19 cellular contexts compared by ENCODE assay signal in the genomic region with DNA sequence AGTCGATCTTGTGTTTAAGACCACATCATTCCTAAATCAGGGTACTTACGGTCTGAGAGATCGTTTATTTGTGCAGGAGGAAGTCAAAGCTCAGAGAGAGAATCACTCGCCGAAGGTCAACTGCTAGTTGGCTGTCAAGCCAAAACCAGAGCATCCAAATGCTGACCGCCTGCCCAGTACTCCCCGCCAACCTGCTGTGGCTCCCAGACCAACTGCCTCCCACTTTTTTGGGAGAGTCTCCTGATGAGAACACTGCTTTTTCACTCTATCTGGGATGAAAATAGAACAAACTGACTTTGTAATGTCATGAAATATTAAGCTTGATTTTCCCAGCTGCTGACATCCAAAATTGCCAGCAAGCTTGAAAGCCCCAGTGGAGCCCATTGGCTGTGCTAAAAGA.
DNase-seq lines count a peak whose midpoint lies in the region; ATAC-seq and TF ChIP-seq lines count a peak whose summit lies in the region.
"Had no signal": no experiment of that assay in that cellular context is flagged by ENCODE, and none has a peak within 500 bp of the region (broad histone marks: within the 10 kb centered on the region; RNA-seq: fewer than 3 reads in every experiment).

No MANE protein-coding gene starts in this region.

- H3K27ac ChIP-seq in SJCRH30 (peak overlapping the region; percentile 5; the same call in 1 of the 2 replicates), endodermal cell (ENCODE audit: low read depth, low read length) (peak overlapping the region; percentile 14)
- H3K27ac ChIP-seq: A549, Peyer's patch had no signal

- no peaks in the 10 kb centered on the region; the same call in 1 of the 2 replicates for H3K9me3 ChIP-seq in SJCRH30 (replicated peaks)
- H3K9me3 ChIP-seq in endodermal cell (ENCODE audit: control insufficient read depth, low read length): no peaks in the 10 kb centered on the region
- H3K9me3 ChIP-seq: Peyer's patch had no signal

- DNase-seq in SJCRH30: no peak
- no peak for DNase-seq in endodermal cell
- peak; percentile 21 for DNase-seq in medulla oblongata (ENCODE audit: extremely low spot score)
- no peak for DNase-seq in sciatic nerve (ENCODE audit: low spot score)
- no peak for DNase-seq in NCI-H2081 treated with DMSO at 0.1 percent for 48 hours (lab: John Stamatoyannopoulos, UW)
- DNase-seq in NCI-H146 (lab: John Stamatoyannopoulos, UW): no peak
- DNase-seq: Karpas-422, MV-4-11, NCI-H1105 treated with DMSO at 0.1 percent for 48 hours, NCI-H1694, NCI-H2081, NCI-H2171 treated with DMSO at 0.1 percent for 48 hours, NCI-H524 treated with DMSO at 0.1 percent for 48 hours, NCI-H82 had no signal

- H3K36me3 ChIP-seq in SJCRH30 (no peaks in the 10 kb centered on the region), endodermal cell (ENCODE audit: control insufficient read depth, insufficient read depth, low read length) (no peaks in the 10 kb centered on the region)
- H3K36me3 ChIP-seq: Peyer's patch had no signal

- no peak overlapping the region for H3K4me3 Mint-ChIP-seq in endodermal cell
- H3K4me3 Mint-ChIP-seq: B cell, CD14-positive monocyte had no signal

- TF ChIP-seq CTCF in endodermal cell (conservative IDR thresholded peaks at IDR 0.05): no peak

- H3K27me3 ChIP-seq in SJCRH30: no peaks in the 10 kb centered on the region
- peaks cover 15% of the 10 kb centered on the region for H3K27me3 ChIP-seq in endodermal cell (ENCODE audit: control insufficient read depth, insufficient read depth, low read length, poor library complexity, severe bottlenecking)
- H3K27me3 ChIP-seq: Peyer's patch had no signal

- no peak overlapping the region for H3K9ac ChIP-seq in endodermal cell (ENCODE audit: extremely low read depth, low read length, poor library complexity, severe bottlenecking)

- intact Hi-C loops in sciatic nerve (cut with DNase I): no loop called here

- no peaks in the 10 kb centered on the region for H3K9me3 Mint-ChIP-seq in endodermal cell

- peaks cover 16% of the 10 kb centered on the region for H3K27me3 Mint-ChIP-seq in endodermal cell (ENCODE audit: insufficient read depth)

- ATAC-seq in sciatic nerve: peak; percentile 66
- ATAC-seq in GM19455 (IDR thresholded peaks at IDR 0.05; ENCODE audit: unreplicated experiment): no peak
- ATAC-seq: A549 had no signal

- no peaks in the 10 kb centered on the region for H3K4me1 Mint-ChIP-seq in endodermal cell
- H3K4me1 Mint-ChIP-seq: B cell, CD14-positive monocyte had no signal

- no peak overlapping the region for H3K4me3 ChIP-seq in SJCRH30
- no peak overlapping the region for H3K4me3 ChIP-seq in endodermal cell (ENCODE audit: low read length)
- H3K4me3 ChIP-seq: A549, Peyer's patch had no signal

- H3K4me1 ChIP-seq in SJCRH30 (peaks cover 12% of the 10 kb centered on the region), endodermal cell (ENCODE audit: control insufficient read depth, insufficient read depth, low read length) (no peaks in the 10 kb centered on the region)
- H3K4me1 ChIP-seq: A549, Peyer's patch had no signal

- H3K36me3 Mint-ChIP-seq in endodermal cell (ENCODE audit: low read depth): no peaks in the 10 kb centered on the region
- H3K36me3 Mint-ChIP-seq: CD14-positive monocyte had no signal

- WGBS in endodermal cell (ENCODE audit: insufficient coverage in 1 of 2, insufficient read length in 1 of 2), 2 experiments: 89 to 92% methylated on average over 7 of the region's 7 CpGs

- H3K27ac Mint-ChIP-seq in endodermal cell: no peak overlapping the region
- H3K27ac Mint-ChIP-seq: B cell, CD14-positive monocyte had no signal
